Comparison of ENCODE assay signal across 8 cellular contexts in the genomic region with DNA sequence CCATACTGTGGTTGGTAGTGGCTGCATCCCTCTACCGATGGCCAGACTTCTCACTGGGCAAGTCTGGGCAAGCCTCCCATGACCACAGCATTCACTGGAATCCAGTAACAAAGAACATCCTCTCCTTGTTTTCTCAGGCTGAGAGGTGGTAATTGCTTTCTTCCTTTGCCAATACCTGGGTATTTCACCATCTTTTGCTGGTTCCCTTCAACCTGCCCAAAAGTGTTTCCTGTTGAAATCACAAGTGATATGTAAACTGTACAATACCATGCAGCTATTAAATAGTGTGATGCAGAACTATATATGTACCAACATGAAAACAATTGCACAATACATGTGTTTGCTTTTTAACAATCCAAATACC. TPM values are rescaled to one million over a fixed set of nuclear protein-coding genes. Genes with fewer than 3 reads are reported as not detected.
DNase-seq lines count a peak whose midpoint lies in the region; ATAC-seq, FAIRE-seq and TF ChIP-seq lines count a peak whose summit lies in the region.

TSS of gene PTCHD4 (minus strand) at position 55 of the 364 bp plus-strand sequence. CDS start 42,240 bp downstream, outside the sequence.

- CTCF ChIA-PET in K562 (lab: Yijun Ruan, JAX; ENCODE audit: low intra/inter-chr PET ratio) = no interaction called here

- FAIRE-seq in K562 (lab: Jason Lieb, UNC) = no peak

- no peak within 1 kb of the TSS for H2AFZ ChIP-seq in K562 (ENCODE audit: low read depth, low read length)

- no peak for TF ChIP-seq CTCF in K562 (IDR thresholded peaks at IDR 0.05 in 2 of 3, conservative IDR thresholded peaks at IDR 0.05 in 1 of 3; ENCODE audit: insufficient read depth in 2 of 3, low read depth in 1 of 3, low read length in 3 of 3)
- TF ChIP-seq CTCF in GM13977 (IDR thresholded peaks at IDR 0.05; ENCODE audit: extremely low read depth, insufficient read depth, missing control alignments) = no peak

- H3K9me1 ChIP-seq in K562 (ENCODE audit: control insufficient read depth, insufficient read depth, low read length) = no peaks in the 10 kb centered on the region

- no peaks in the 10 kb centered on the region for H3K4me1 ChIP-seq in K562 (replicated peaks in 1 of 2; ENCODE audit: control insufficient read depth in 2 of 2, insufficient read depth in 2 of 2, low read length in 2 of 2)

- H3K4me3 ChIP-seq in K562 = no peak within 1 kb of the TSS

- ATAC-seq in K562 = no peak
- ATAC-seq in HG02852 (IDR thresholded peaks at IDR 0.05; ENCODE audit: unreplicated experiment) = no peak

- DNase-seq in COLO668 (lab: John Stamatoyannopoulos, UW; ENCODE audit: unreplicated experiment) (peak; percentile 64), KBM-7 (peak; percentile 34), K562 (ENCODE audit: extremely low read depth in 1 of 4, low spot score in 3 of 4) (no peak), kidney tubule cell (ENCODE audit: low spot score) (peak; percentile 51), C1 segment of cervical spinal cord (lab: John Stamatoyannopoulos, UW) (no peak), GM13977 (ENCODE audit: low spot score) (no peak)
- DNase-seq in stimulated activated CD8-positive, alpha-beta memory T cell treated with anti-CD3 and anti-CD28 coated beads, Interleukin-4, amount 100 ng/mL, for 48 hours = no peak

- H3K79me2 ChIP-seq in K562 (ENCODE audit: control insufficient read depth, insufficient read depth, low read length) = no peaks in the 10 kb centered on the region

- POLR2A ChIA-PET in K562 (lab: Yijun Ruan, JAX) = no interaction called here

- TF ChIP-seq POLR2A in K562 (conservative IDR thresholded peaks at IDR 0.05) = no peak

- TF ChIP-seq RAD21 in K562 (CRISPR knock-in tag; conservative IDR thresholded peaks at IDR 0.05 in 1 of 2, IDR thresholded peaks at IDR 0.05 in 1 of 2) = no peak

- 0% methylated on average over 1 of the region's 1 CpG for WGBS in K562 (ENCODE audit: insufficient coverage, low coverage, missing lambda C conversion rate)

- no peaks in the 10 kb centered on the region for H3K27me3 ChIP-seq in K562 (ENCODE audit: control insufficient read depth in 2 of 2, insufficient read depth in 2 of 2, low read length in 2 of 2)

- H3K9me3 ChIP-seq in K562 (replicated peaks; ENCODE audit: control insufficient read depth, insufficient read depth, low read depth, low read length) = no peaks in the 10 kb centered on the region

- no peaks in the 10 kb centered on the region for H4K20me1 ChIP-seq in K562 (replicated peaks; ENCODE audit: control insufficient read depth, insufficient read depth, low read length)

- no peak within 1 kb of the TSS for H3K9ac ChIP-seq in K562 (ENCODE audit: insufficient read depth in 1 of 2, low read depth in 2 of 2, low read length in 2 of 2)

- in situ Hi-C loops in KBM-7 (cut with MboI; ENCODE audit: low pct_unique_long_range_greater_than_20kb, low sequenced_read_pairs) = no loop called here
- in situ Hi-C loops in K562 (cut with MboI) = no loop called here
- in situ Hi-C loops in GM13977 (cut with MboI; ENCODE audit: low pct_unique_long_range_greater_than_20kb, low sequenced_read_pairs, unreplicated experiment) = no loop called here

- H3K27ac ChIP-seq in K562 (ENCODE audit: extremely low read depth, low read depth, low read length) = no peak within 1 kb of the TSS

- intact Hi-C loops in K562 (cut with micrococcal nuclease) = no loop called here

- H3K4me2 ChIP-seq in K562 (ENCODE audit: insufficient read depth, low read length) = no peak within 1 kb of the TSS

- H3K36me3 ChIP-seq in K562 (ENCODE audit: control insufficient read depth, insufficient read depth, low read length) = no peaks in the 10 kb centered on the region

- no TSS peak for BruUV-seq in K562 (replicated peaks; lab: Mats Ljungman, UMichigan)

- TF ChIP-seq EP300 in K562 (IDR thresholded peaks at IDR 0.05; ENCODE audit: low read length) = no peak

TF ChIP-seq in K562, 482 proteins besides CTCF, POLR2A, EP300 and RAD21:
- TF ChIP-seq CEBPB (tag; IDR thresholded peaks at IDR 0.05) = peak; percentile 43
- TF ChIP-seq ZNF512 (tag; IDR thresholded peaks at IDR 0.05) = no peak
- no peak for TF ChIP-seq CEBPG (CRISPR knock-in tag; IDR thresholded peaks at IDR 0.05)
- TF ChIP-seq CEBPG (tag; conservative IDR thresholded peaks at IDR 0.05 in 1 of 2, IDR thresholded peaks at IDR 0.05 in 1 of 2) = peak in 1 of 2 experiments; percentile 25; a peak in 1 of 4 replicates

RNA-seq across cellular contexts. Expression of gene PTCHD4, which starts in this region (rescaled TPM):
- total RNA-seq in K562 (2011; cell fraction: chromatin; rRNA removed; ENCODE audit: low replicate concordance) = not detected in 2 replicates
- total RNA-seq in K562 (2011; cell fraction: nucleolus; rRNA removed) = not detected in 2 replicates
- total RNA-seq in K562 (2011; cell fraction: nucleoplasm; rRNA removed) = 0.23 TPM in 1 of 2 replicates, not detected in the other
- total RNA-seq in K562 (2014; rRNA removed) (not detected in 2 replicates), K562 (2014; rRNA removed; fragmentation: Illumina TruSeq; extraction: Trizol) (not detected in 2 replicates), K562 (2015; rRNA removed; fragmentation: Illumina TruSeq; extraction: Trizol) (not detected in 2 replicates), K562 (2021) (not detected in 2 replicates)
- polyA plus RNA-seq in K562 (2011; rRNA removed) (not detected in 2 replicates), K562 (2014; fragmentation: Illumina TruSeq; extraction: Trizol) (not detected in 2 replicates), K562 (2014; fragmentation: Nextera tagmentation; extraction: Ambion mirVana) (not detected), K562 (2014; rRNA removed) (not detected in 2 replicates)
- polyA plus RNA-seq in K562 (2011; cell fraction: cytosol; rRNA removed) = not detected in 2 replicates
- not detected in 2 replicates for polyA plus RNA-seq in K562 (2011; cell fraction: nucleus; rRNA removed)
- not detected in 2 replicates for polyA plus RNA-seq in K562 (2012)
- polyA minus RNA-seq in K562 (2011; rRNA and poly(A)+ RNA removed) = not detected in 2 replicates
- not detected in 2 replicates for polyA minus RNA-seq in K562 (2011; cell fraction: cytosol; rRNA and poly(A)+ RNA removed)
- not detected in 2 replicates for polyA minus RNA-seq in K562 (2011; cell fraction: nucleus; rRNA and poly(A)+ RNA removed)

Comparison
In these comparisons a context has a peak if more than half of its experiments do, and no peak if none do; other contexts are left out.
1. DNase-seq: peak in COLO668 (single experiment), KBM-7 (single experiment) and kidney tubule cell (single experiment); none in K562 (0 of 4), C1 segment of cervical spinal cord (0 of 14), GM13977 (single experiment) and stimulated activated CD8-positive, alpha-beta memory T cell treated with anti-CD3 and anti-CD28 coated beads, Interleukin-4, amount 100 ng/mL, for 48 hours (single experiment).